Comparison of ENCODE assay signal across 1 cellular context in genomic region chr5:146815423-146815822, GRCh38.
TF ChIP-seq lines count a peak whose summit lies in the region.

No MANE protein-coding gene starts in this region.

TF ChIP-seq in GM23338, 12 proteins besides CTCF, POLR2A, EP300 and RAD21 (continued from another document):
- TF ChIP-seq ZNF462 (CRISPR knock-in tag; IDR thresholded peaks at IDR 0.05) (no peak), STAT1 (IDR thresholded peaks at IDR 0.05; ENCODE audit: unreplicated experiment) (no peak), JUNB (IDR thresholded peaks at IDR 0.05; ENCODE audit: unreplicated experiment) (no peak), NANOG (IDR thresholded peaks at IDR 0.05; ENCODE audit: borderline replicate concordance) (no peak), REST (IDR thresholded peaks at IDR 0.05; ENCODE audit: unreplicated experiment) (no peak)
TF ChIP-seq in GM23338: peak in this region for 0.
